36 cellular contexts compared by ENCODE assay signal in genomic region chr10:129369566-129369965, GRCh38.
"Had no signal": no experiment of that assay in that cellular context is flagged by ENCODE, and none has a peak within 500 bp of the region (broad histone marks: within the 10 kb centered on the region; RNA-seq: fewer than 3 reads in every experiment).

No MANE protein-coding gene starts in this region.

- H3K27ac ChIP-seq: adrenal gland, ascending aorta, breast epithelium, cardiac muscle cell, esophagus squamous epithelium, gastroesophageal sphincter had no signal

- H3K36me3 Mint-ChIP-seq: activated CD4-positive, alpha-beta memory T cell treated with anti-CD3 and anti-CD28 coated beads for 36 hours; activated CD8-positive, alpha-beta memory T cell treated with anti-CD3 and anti-CD28 coated beads, Interleukin-2, amount 10 ng/mL, durations not matched to agents 7 days and 5 days; activated naive CD4-positive, alpha-beta T cell treated with anti-CD3 and anti-CD28 coated beads, Interleukin-2, amount 50 U/mL, for 24 hours; activated naive CD8-positive, alpha-beta T cell treated with anti-CD3 and anti-CD28 coated beads for 36 hours; brain had no signal

- H3K27me3 Mint-ChIP-seq: brain had no signal

- H3K4me3 ChIP-seq: adrenal gland, ascending aorta, breast epithelium, cardiac muscle cell, esophagus squamous epithelium, gastroesophageal sphincter had no signal

- DNase-seq: activated CD4-positive, alpha-beta memory T cell treated with anti-CD3 and anti-CD28 coated beads for 36 hours; activated CD4-positive, alpha-beta T cell treated with anti-CD3 and anti-CD28 coated beads for 36 hours; activated CD4-positive, alpha-beta T cell treated with anti-CD3 and anti-CD28 coated beads, Interleukin-2, amount 10 ng/mL, durations not matched to agents 24 days and 14 days; activated CD4-positive, CD25-positive, alpha-beta regulatory T cell; activated CD4-positive, CD25-positive, alpha-beta regulatory T cell treated with anti-CD3 and anti-CD28 coated beads, Interleukin-2, amount 50 U/mL, for 72 hours; activated CD8-positive, alpha-beta memory T cell treated with anti-CD3 and anti-CD28 coated beads, Interleukin-2, amount 10 ng/mL, durations not matched to agents 7 days and 5 days; activated CD8-positive, alpha-beta memory T cell treated with anti-CD3 and anti-CD28 coated beads, Interleukin-2, amount 50 U/mL, for 4 hours; activated CD8-positive, alpha-beta T cell treated with anti-CD3 and anti-CD28 coated beads, Interleukin-2, amount 10 ng/mL, durations not matched to agents 7 days and 5 days; activated effector memory CD4-positive, alpha-beta T cell treated with anti-CD3 and anti-CD28 coated beads, Interleukin-2, amount 50 U/mL, for 16 hours; activated naive CD4-positive, alpha-beta T cell treated with anti-CD3 and anti-CD28 coated beads for 36 hours; activated naive CD8-positive, alpha-beta T cell treated with anti-CD3 and anti-CD28 coated beads for 36 hours; activated naive CD8-positive, alpha-beta T cell treated with anti-CD3 and anti-CD28 coated beads, Interleukin-2, amount 50 U/mL, for 24 hours; activated T-cell treated with anti-CD3 and anti-CD28 coated beads, Interleukin-2, amount 50 U/mL, for 1 hour; activated T-cell treated with anti-CD3 and anti-CD28 coated beads, Interleukin-2, amount 50 U/mL, for 48 hours; adrenal gland; amygdala; cortex of kidney; dermis blood vessel endothelial cell; effector CD4-positive, alpha-beta T cell; effector memory CD8-positive, alpha-beta T cell; erythroblast; esophagus squamous epithelium; foreskin melanocyte; T-helper 1 cell; T-helper 17 cell; T1000 had no signal

- H3K36me3 ChIP-seq: adrenal gland, ascending aorta, breast epithelium, cardiac muscle cell, esophagus squamous epithelium, gastroesophageal sphincter had no signal

- H3K27me3 ChIP-seq: adrenal gland, ascending aorta, breast epithelium, cardiac muscle cell, esophagus squamous epithelium had no signal

- ATAC-seq: activated CD4-positive, alpha-beta T cell treated with anti-CD3 and anti-CD28 coated beads for 36 hours; activated CD8-positive, alpha-beta memory T cell treated with anti-CD3 and anti-CD28 coated beads, Interleukin-2, amount 10 ng/mL, durations not matched to agents 7 days and 5 days; activated CD8-positive, alpha-beta T cell treated with anti-CD3 and anti-CD28 coated beads, Interleukin-2, amount 10 ng/mL, durations not matched to agents 7 days and 5 days; activated naive CD8-positive, alpha-beta T cell treated with anti-CD3 and anti-CD28 coated beads, Interleukin-2, amount 50 U/mL, for 24 hours; effector memory CD8-positive, alpha-beta T cell; gastroesophageal sphincter; T-helper 17 cell had no signal

- H3K9me3 ChIP-seq: adrenal gland, ascending aorta, breast epithelium, esophagus squamous epithelium, gastroesophageal sphincter had no signal

- H3K9me3 Mint-ChIP-seq: activated CD4-positive, alpha-beta memory T cell treated with anti-CD3 and anti-CD28 coated beads for 36 hours; activated CD4-positive, alpha-beta T cell treated with anti-CD3 and anti-CD28 coated beads, Interleukin-2, amount 10 ng/mL, durations not matched to agents 24 days and 14 days; activated naive CD4-positive, alpha-beta T cell treated with anti-CD3 and anti-CD28 coated beads for 36 hours; activated naive CD4-positive, alpha-beta T cell treated with anti-CD3 and anti-CD28 coated beads, Interleukin-2, amount 50 U/mL, for 24 hours; activated naive CD8-positive, alpha-beta T cell treated with anti-CD3 and anti-CD28 coated beads for 36 hours; activated naive CD8-positive, alpha-beta T cell treated with anti-CD3 and anti-CD28 coated beads, Interleukin-2, amount 50 U/mL, for 24 hours; activated T-helper 1 cell treated with anti-CD3 and anti-CD28 coated beads, Interleukin-12 subunit alpha, Interleukin-12 subunit beta, Interleukin-2, Interleukin-4 antibody, amounts not matched to agents 30 ng/mL and 10 ng/mL and 1 ng/mL, durations not matched to agents 14 hours and 24 hours and 36 hours; activated T-helper 2 cell treated with anti-CD3 and anti-CD28 coated beads, Interferon-gamma antibody, Interleukin-2, Interleukin-4, amounts not matched to agents 10 μg/mL and 5 μg/mL and 100 μg/mL, durations not matched to agents 14 hours and 24 hours and 36 hours; brain; central memory CD8-positive, alpha-beta T cell; effector memory CD8-positive, alpha-beta T cell; T-helper 2 cell treated with Interferon-gamma antibody and Interleukin-4, amounts not matched to agents 5 μg/mL and 100 μg/mL, for 36 hours had no signal

- H3K27ac Mint-ChIP-seq: activated CD4-positive, alpha-beta memory T cell treated with anti-CD3 and anti-CD28 coated beads for 36 hours; activated CD4-positive, alpha-beta T cell treated with anti-CD3 and anti-CD28 coated beads for 36 hours; activated CD4-positive, alpha-beta T cell treated with anti-CD3 and anti-CD28 coated beads, Interleukin-2, amount 10 ng/mL, durations not matched to agents 24 days and 14 days; activated CD8-positive, alpha-beta memory T cell treated with anti-CD3 and anti-CD28 coated beads, Interleukin-2, amount 10 ng/mL, durations not matched to agents 7 days and 5 days; activated CD8-positive, alpha-beta T cell treated with anti-CD3 and anti-CD28 coated beads, Interleukin-2, amount 10 ng/mL, durations not matched to agents 7 days and 5 days; activated naive CD4-positive, alpha-beta T cell treated with anti-CD3 and anti-CD28 coated beads for 36 hours; activated naive CD4-positive, alpha-beta T cell treated with anti-CD3 and anti-CD28 coated beads, Interleukin-2, amount 50 U/mL, for 24 hours; activated naive CD8-positive, alpha-beta T cell treated with anti-CD3 and anti-CD28 coated beads for 36 hours; activated naive CD8-positive, alpha-beta T cell treated with anti-CD3 and anti-CD28 coated beads, Interleukin-2, amount 50 U/mL, for 24 hours; activated T-helper 1 cell treated with anti-CD3 and anti-CD28 coated beads, Interleukin-12 subunit alpha, Interleukin-12 subunit beta, Interleukin-2, Interleukin-4 antibody, amounts not matched to agents 30 ng/mL and 10 ng/mL and 1 ng/mL, durations not matched to agents 14 hours and 24 hours and 36 hours; activated T-helper 2 cell treated with anti-CD3 and anti-CD28 coated beads, Interferon-gamma antibody, Interleukin-2, Interleukin-4, amounts not matched to agents 10 μg/mL and 5 μg/mL and 100 μg/mL, durations not matched to agents 14 hours and 24 hours and 36 hours; brain; effector memory CD8-positive, alpha-beta T cell; T-helper 17 cell; T-helper 2 cell treated with Interferon-gamma antibody and Interleukin-4, amounts not matched to agents 5 μg/mL and 100 μg/mL, for 36 hours had no signal

- H3K4me1 ChIP-seq: adrenal gland, ascending aorta, breast epithelium, esophagus squamous epithelium, gastroesophageal sphincter had no signal

- H3K4me1 Mint-ChIP-seq: activated CD4-positive, alpha-beta T cell treated with anti-CD3 and anti-CD28 coated beads for 36 hours; activated CD4-positive, alpha-beta T cell treated with anti-CD3 and anti-CD28 coated beads, Interleukin-2, amount 10 ng/mL, durations not matched to agents 24 days and 14 days; activated CD8-positive, alpha-beta memory T cell treated with anti-CD3 and anti-CD28 coated beads, Interleukin-2, amount 10 ng/mL, durations not matched to agents 7 days and 5 days; central memory CD8-positive, alpha-beta T cell; T-helper 17 cell had no signal

- H3K4me3 Mint-ChIP-seq: activated CD4-positive, alpha-beta memory T cell treated with anti-CD3 and anti-CD28 coated beads for 36 hours; activated CD4-positive, alpha-beta T cell treated with anti-CD3 and anti-CD28 coated beads for 36 hours; activated CD4-positive, alpha-beta T cell treated with anti-CD3 and anti-CD28 coated beads, Interleukin-2, amount 10 ng/mL, durations not matched to agents 24 days and 14 days; activated CD8-positive, alpha-beta memory T cell treated with anti-CD3 and anti-CD28 coated beads, Interleukin-2, amount 10 ng/mL, durations not matched to agents 7 days and 5 days; activated CD8-positive, alpha-beta T cell treated with anti-CD3 and anti-CD28 coated beads, Interleukin-2, amount 10 ng/mL, durations not matched to agents 7 days and 5 days; activated naive CD4-positive, alpha-beta T cell treated with anti-CD3 and anti-CD28 coated beads for 36 hours; activated naive CD4-positive, alpha-beta T cell treated with anti-CD3 and anti-CD28 coated beads, Interleukin-2, amount 50 U/mL, for 24 hours; activated naive CD8-positive, alpha-beta T cell treated with anti-CD3 and anti-CD28 coated beads for 36 hours; activated naive CD8-positive, alpha-beta T cell treated with anti-CD3 and anti-CD28 coated beads, Interleukin-2, amount 50 U/mL, for 24 hours; activated T-helper 1 cell treated with anti-CD3 and anti-CD28 coated beads, Interleukin-12 subunit alpha, Interleukin-12 subunit beta, Interleukin-2, Interleukin-4 antibody, amounts not matched to agents 30 ng/mL and 10 ng/mL and 1 ng/mL, durations not matched to agents 14 hours and 24 hours and 36 hours; central memory CD8-positive, alpha-beta T cell; effector memory CD8-positive, alpha-beta T cell; T-helper 17 cell; T-helper 2 cell treated with Interferon-gamma antibody and Interleukin-4, amounts not matched to agents 5 μg/mL and 100 μg/mL, for 36 hours had no signal
